In genomic region chr14:88612981-88613380, GRCh38 we compare ENCODE assay signal across 15 cellular contexts. TPM values are rescaled to one million over a fixed set of nuclear protein-coding genes. Genes with fewer than 3 reads are reported as not detected.
DNase-seq lines count a peak whose midpoint lies in the region; ATAC-seq and TF ChIP-seq lines count a peak whose summit lies in the region.
"Had no signal": no experiment of that assay in that cellular context is flagged by ENCODE, and none has a peak within 500 bp of the region (broad histone marks: within the 10 kb centered on the region; RNA-seq: fewer than 3 reads in every experiment).

No MANE protein-coding gene starts in this region.

- TF ChIP-seq EP300 in SK-N-SH (IDR thresholded peaks at IDR 0.05; ENCODE audit: borderline replicate concordance in 1 of 2, low read depth in 1 of 2, low read length in 1 of 2) = no peak

- no peaks in the 10 kb centered on the region; the same call in 1 of the 2 replicates for H4K20me1 ChIP-seq in SK-N-SH (ENCODE audit: insufficient read depth)
- no peaks in the 10 kb centered on the region for H4K20me1 ChIP-seq in smooth muscle cell (ENCODE audit: low read depth)

- H3K4me2 ChIP-seq in SK-N-SH = no peak overlapping the region; the same call in 1 of the 2 replicates
- H3K4me2 ChIP-seq in smooth muscle cell = no peak overlapping the region

- no peaks in the 10 kb centered on the region for H3K27me3 ChIP-seq in SK-N-SH (ENCODE audit: insufficient read depth)
- H3K27me3 ChIP-seq in smooth muscle cell (ENCODE audit: low read depth) = no peaks in the 10 kb centered on the region
- H3K27me3 ChIP-seq: upper lobe of right lung had no signal

- peaks cover 40% of the 10 kb centered on the region for H3F3A ChIP-seq in SK-N-SH (replicated peaks; ENCODE audit: insufficient read depth)
- peaks cover 4% of the 10 kb centered on the region for H3F3A ChIP-seq in smooth muscle cell (ENCODE audit: low read depth)

- H3K36me3 ChIP-seq in SK-N-SH (replicated peaks in 1 of 2; ENCODE audit: control insufficient read depth in 1 of 2, insufficient read depth in 2 of 2, low read length in 1 of 2) (peaks cover 81 to 86% of the 10 kb centered on the region in 2 experiments), smooth muscle cell (ENCODE audit: low read depth) (peaks cover 17% of the 10 kb centered on the region)

- 83% methylated on average over 4 of the region's 4 CpGs for WGBS in SK-N-SH (ENCODE audit: low lambda C conversion rate)
- WGBS in smooth muscle cell (ENCODE audit: low lambda C conversion rate) = 90% methylated on average over 4 of the region's 4 CpGs

- TF ChIP-seq CTCF in SK-N-SH (IDR thresholded peaks at IDR 0.05) (no peak), fibroblast of mammary gland (conservative IDR thresholded peaks at IDR 0.05; ENCODE audit: control insufficient read depth, insufficient read depth, low read depth, low read length) (no peak), smooth muscle cell (IDR thresholded peaks at IDR 0.05; ENCODE audit: borderline replicate concordance, insufficient read depth, poor library complexity, severe bottlenecking) (no peak)

- CTCF ChIA-PET in SK-N-SH (lab: Yijun Ruan, JAX) = interaction anchor here (0.7 to 1.3 kb wide), 3 partner anchors 8 to 31 kb away, joined by 3 read pairs; no protein-coding TSS in a partner anchor

- H3K79me2 ChIP-seq in SK-N-SH (ENCODE audit: insufficient read depth) (no peaks in the 10 kb centered on the region), smooth muscle cell (ENCODE audit: low read depth) (no peaks in the 10 kb centered on the region)

- ATAC-seq in SK-N-SH treated with all-trans-retinoic acid at 6 μM for 48 hours = no peak
- no peak for ATAC-seq in GM19463 (IDR thresholded peaks at IDR 0.05; ENCODE audit: unreplicated experiment)

- POLR2A ChIA-PET in SK-N-SH (lab: Yijun Ruan, JAX) = no interaction called here

- H3K9me3 ChIP-seq in SK-N-SH = no peaks in the 10 kb centered on the region
- H3K9me3 ChIP-seq in smooth muscle cell (replicated peaks; ENCODE audit: low read depth) = no peaks in the 10 kb centered on the region
- H3K9me3 ChIP-seq: upper lobe of right lung had no signal

- H3K4me1 ChIP-seq in SK-N-SH (ENCODE audit: control insufficient read depth in 1 of 2, insufficient read depth in 2 of 2, low read depth in 1 of 2, low read length in 1 of 2) (peaks cover 9 to 18% of the 10 kb centered on the region in 2 experiments), smooth muscle cell (ENCODE audit: low read depth) (peaks cover 6% of the 10 kb centered on the region)

- H2AFZ ChIP-seq in SK-N-SH (ENCODE audit: low read depth) (no peak overlapping the region), smooth muscle cell (ENCODE audit: low read depth) (no peak overlapping the region)

- H3K4me3 ChIP-seq in SK-N-SH (ENCODE audit: low read depth in 2 of 2, low read length in 1 of 2) = no peak overlapping the region
- no peak overlapping the region for H3K4me3 ChIP-seq in fibroblast of mammary gland (ENCODE audit: control insufficient read depth, low read depth, low read length)
- H3K4me3 ChIP-seq in smooth muscle cell = no peak overlapping the region
- H3K4me3 ChIP-seq: upper lobe of right lung had no signal

- no peak for DNase-seq in SK-N-SH
- peak; percentile 8 for DNase-seq in SW480 (ENCODE audit: low spot score)
- peak; percentile 9 for DNase-seq in fibroblast of mammary gland (ENCODE audit: low read depth)
- DNase-seq in smooth muscle cell (lab: John Stamatoyannopoulos, UW; ENCODE audit: unreplicated experiment) = no peak
- no peak for DNase-seq in A172 (ENCODE audit: low spot score)
- DNase-seq in activated CD4-positive, alpha-beta T cell treated with anti-CD3 and anti-CD28 coated beads for 1 hour = no peak
- DNase-seq: activated CD4-positive, alpha-beta T cell treated with anti-CD3 and anti-CD28 coated beads, Interleukin-2, amount 10 ng/mL, durations not matched to agents 7 days and 5 days; activated naive CD4-positive, alpha-beta T cell treated with anti-CD3 and anti-CD28 coated beads, Interleukin-2, amount 50 U/mL, for 16 hours; NCI-H1105 treated with DMSO at 0.1 percent for 48 hours; NCI-H2227 treated with DMSO at 0.1 percent for 48 hours; Right ventricle myocardium superior; stimulated activated naive CD4-positive, alpha-beta T cell; upper lobe of right lung had no signal

- H3K27ac ChIP-seq in SK-N-SH (ENCODE audit: low read depth in 2 of 2, low read length in 1 of 2) = peak overlapping the region; percentile 28 to 74
- H3K27ac ChIP-seq in smooth muscle cell (ENCODE audit: low read depth) = peak overlapping the region; percentile 81
- H3K27ac ChIP-seq: upper lobe of right lung had no signal

- H3K9me2 ChIP-seq in SK-N-SH = no peaks in the 10 kb centered on the region

- no peak overlapping the region for H3K9ac ChIP-seq in SK-N-SH
- peak overlapping the region; percentile 32 for H3K9ac ChIP-seq in smooth muscle cell (ENCODE audit: low read depth)

- TF ChIP-seq RAD21 in SK-N-SH (IDR thresholded peaks at IDR 0.05; ENCODE audit: low read length) = no peak

TF ChIP-seq in SK-N-SH, 30 proteins besides CTCF, POLR2A, EP300 and RAD21 (continues in another document):
- TF ChIP-seq GABPA (IDR thresholded peaks at IDR 0.05; ENCODE audit: low read depth) (no peak), NFIC (IDR thresholded peaks at IDR 0.05; ENCODE audit: borderline replicate concordance) (no peak), CHD2 (IDR thresholded peaks at IDR 0.05; ENCODE audit: low read length, partially characterized antibody) (no peak), TAF1 (IDR thresholded peaks at IDR 0.05; ENCODE audit: borderline replicate concordance, low read depth, low read length) (no peak)
- TF ChIP-seq, protein P1, sequence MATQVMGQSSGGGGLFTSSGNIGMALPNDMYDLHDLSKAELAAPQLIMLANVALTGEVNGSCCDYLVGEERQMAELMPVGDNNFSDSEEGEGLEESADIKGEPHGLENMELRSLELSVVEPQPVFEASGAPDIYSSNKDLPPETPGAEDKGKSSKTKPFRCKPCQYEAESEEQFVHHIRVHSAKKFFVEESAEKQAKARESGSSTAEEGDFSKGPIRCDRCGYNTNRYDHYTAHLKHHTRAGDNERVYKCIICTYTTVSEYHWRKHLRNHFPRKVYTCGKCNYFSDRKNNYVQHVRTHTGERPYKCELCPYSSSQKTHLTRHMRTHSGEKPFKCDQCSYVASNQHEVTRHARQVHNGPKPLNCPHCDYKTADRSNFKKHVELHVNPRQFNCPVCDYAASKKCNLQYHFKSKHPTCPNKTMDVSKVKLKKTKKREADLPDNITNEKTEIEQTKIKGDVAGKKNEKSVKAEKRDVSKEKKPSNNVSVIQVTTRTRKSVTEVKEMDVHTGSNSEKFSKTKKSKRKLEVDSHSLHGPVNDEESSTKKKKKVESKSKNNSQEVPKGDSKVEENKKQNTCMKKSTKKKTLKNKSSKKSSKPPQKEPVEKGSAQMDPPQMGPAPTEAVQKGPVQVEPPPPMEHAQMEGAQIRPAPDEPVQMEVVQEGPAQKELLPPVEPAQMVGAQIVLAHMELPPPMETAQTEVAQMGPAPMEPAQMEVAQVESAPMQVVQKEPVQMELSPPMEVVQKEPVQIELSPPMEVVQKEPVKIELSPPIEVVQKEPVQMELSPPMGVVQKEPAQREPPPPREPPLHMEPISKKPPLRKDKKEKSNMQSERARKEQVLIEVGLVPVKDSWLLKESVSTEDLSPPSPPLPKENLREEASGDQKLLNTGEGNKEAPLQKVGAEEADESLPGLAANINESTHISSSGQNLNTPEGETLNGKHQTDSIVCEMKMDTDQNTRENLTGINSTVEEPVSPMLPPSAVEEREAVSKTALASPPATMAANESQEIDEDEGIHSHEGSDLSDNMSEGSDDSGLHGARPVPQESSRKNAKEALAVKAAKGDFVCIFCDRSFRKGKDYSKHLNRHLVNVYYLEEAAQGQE (IDR thresholded peaks at IDR 0.05; ENCODE audit: low read depth, low read length) = no peak

TF ChIP-seq in SK-N-SH treated with all-trans-retinoic acid at 6 μM for 48 hours, 23 proteins besides CTCF, POLR2A, EP300 and RAD21:
- no peak for TF ChIP-seq BACH2 (CRISPR knock-in tag; IDR thresholded peaks at IDR 0.05; ENCODE audit: borderline replicate concordance)
- no peak for TF ChIP-seq CSDC2 (CRISPR knock-in tag; IDR thresholded peaks at IDR 0.05)
- no peak for TF ChIP-seq CREB5 (CRISPR knock-in tag; IDR thresholded peaks at IDR 0.05; ENCODE audit: low read depth)
- no peak for TF ChIP-seq PPARA (CRISPR knock-in tag; IDR thresholded peaks at IDR 0.05; ENCODE audit: borderline replicate concordance)
- TF ChIP-seq ZNF70 (CRISPR knock-in tag; IDR thresholded peaks at IDR 0.05) = no peak

RNA-seq across cellular contexts. Expression of gene ZC3H14, which starts 50.1 kb away (rescaled TPM):
- polyA plus RNA-seq in SK-N-SH (2012; rRNA removed) (61.5 and 79.0 TPM in 2 replicates), smooth muscle cell (40.9 and 43.0 TPM in 2 replicates)
- 63.6 and 69.0 TPM in 2 replicates for polyA plus RNA-seq in SK-N-SH (2012; cell fraction: cytosol; rRNA removed)
- 72.5 and 106 TPM in 2 replicates for polyA plus RNA-seq in SK-N-SH (2012; cell fraction: nucleus; rRNA removed)
- total RNA-seq in smooth muscle cell = 51.9 and 59.1 TPM in 2 replicates
- total RNA-seq in A172 (2014; rRNA removed; shearing (Covaris generic)) = 55.9 and 73.3 TPM in 2 replicates

RNA-seq across cellular contexts. Expression of gene PTPN21, which starts 58.2 kb away (rescaled TPM):
- 5.6 and 6.5 TPM in 2 replicates for polyA plus RNA-seq in SK-N-SH (2012; rRNA removed)
- polyA plus RNA-seq in SK-N-SH (2012; cell fraction: cytosol; rRNA removed) = 4.8 and 5.2 TPM in 2 replicates
- 11.9 and 15.9 TPM in 2 replicates for polyA plus RNA-seq in SK-N-SH (2012; cell fraction: nucleus; rRNA removed)
- 11.7 and 12.2 TPM in 2 replicates for total RNA-seq in smooth muscle cell
- polyA plus RNA-seq in smooth muscle cell = 8.1 and 11.0 TPM in 2 replicates
- total RNA-seq in A172 (2014; rRNA removed; shearing (Covaris generic)) = 5.3 and 10.1 TPM in 2 replicates
- total RNA-seq: activated CD4-positive, alpha-beta T cell treated with anti-CD3 and anti-CD28 coated beads, Interleukin-2, amount 10 ng/mL, durations not matched to agents 7 days and 5 days had no signal

Comparison
In these comparisons a context has a peak if more than half of its experiments do, and no peak if none do; other contexts are left out.
1. DNase-seq: peak in SW480 (single experiment) and fibroblast of mammary gland (single experiment); none in SK-N-SH (single experiment), smooth muscle cell (single experiment), A172 (single experiment) and activated CD4-positive, alpha-beta T cell treated with anti-CD3 and anti-CD28 coated beads for 1 hour (single experiment).